Comparison of ENCODE assay signal across 24 cellular contexts in genomic region chr12:114504311-114504710, GRCh38.
"Had no signal": no experiment of that assay in that cellular context is flagged by ENCODE, and none has a peak within 500 bp of the region (broad histone marks: within the 10 kb centered on the region; RNA-seq: fewer than 3 reads in every experiment).

No MANE protein-coding gene starts in this region.

- H3K27ac Mint-ChIP-seq: activated CD4-positive, alpha-beta T cell treated with anti-CD3 and anti-CD28 coated beads for 36 hours; activated naive CD4-positive, alpha-beta T cell treated with anti-CD3 and anti-CD28 coated beads, Interleukin-2, amount 50 U/mL, for 72 hours; activated T-cell treated with anti-CD3 and anti-CD28 coated beads, Interleukin-2, amount 50 U/mL, for 72 hours; endodermal cell; nephron progenitor cell; progenitor cell of endocrine pancreas had no signal

- H3K36me3 ChIP-seq: breast epithelium, gastrocnemius medialis, neutrophil, right lobe of liver, thoracic aorta had no signal

- H3K4me1 ChIP-seq: breast epithelium, gastrocnemius medialis, right lobe of liver had no signal

- H3K4me3 ChIP-seq: breast epithelium, gastrocnemius medialis, right lobe of liver, thoracic aorta had no signal

- DNase-seq: activated CD4-positive, alpha-beta T cell treated with anti-CD3 and anti-CD28 coated beads for 36 hours; activated CD4-positive, CD25-positive, alpha-beta regulatory T cell; activated naive CD4-positive, alpha-beta T cell; activated T-cell treated with anti-CD3 and anti-CD28 coated beads for 4 hours; activated T-cell treated with anti-CD3 and anti-CD28 coated beads, Interleukin-2, amount 50 U/mL, for 72 hours; central memory CD4-positive, alpha-beta T cell; endodermal cell; gastrocnemius medialis; hippocampal formation; left cardiac atrium; left ventricle myocardium superior; mammary epithelial cell; nephron progenitor cell; right lobe of liver; stimulated activated CD4-positive, alpha-beta T cell treated with anti-CD3 and anti-CD28 coated beads, Interleukin-12 subunit alpha, Interleukin-12 subunit beta, amount 100 ng/mL, for 4 hours; stimulated activated CD4-positive, alpha-beta T cell treated with anti-CD3 and anti-CD28 coated beads, Interleukin-4, amount 100 ng/mL, for 1 hour; stimulated activated naive CD8-positive, alpha-beta T cell treated with anti-CD3 and anti-CD28 coated beads, Interleukin-15, Interleukin-2, amounts not matched to agents 100 U/mL and 50 U/mL, for 24 hours; trophoblast cell had no signal

- H3K27ac ChIP-seq: breast epithelium, epithelial cell of prostate, gastrocnemius medialis, neutrophil, right lobe of liver, thoracic aorta had no signal

- H3K36me3 Mint-ChIP-seq: activated naive CD4-positive, alpha-beta T cell treated with anti-CD3 and anti-CD28 coated beads, Interleukin-2, amount 50 U/mL, for 72 hours had no signal

- ATAC-seq: activated CD4-positive, alpha-beta T cell treated with anti-CD3 and anti-CD28 coated beads for 36 hours; activated naive CD4-positive, alpha-beta T cell treated with anti-CD3 and anti-CD28 coated beads, Interleukin-2, amount 50 U/mL, for 72 hours; activated T-cell treated with anti-CD3 and anti-CD28 coated beads, Interleukin-2, amount 50 U/mL, for 72 hours; gastrocnemius medialis; left cardiac atrium; left ventricle myocardium superior; right lobe of liver; stimulated activated naive CD8-positive, alpha-beta T cell treated with anti-CD3 and anti-CD28 coated beads, Interleukin-15, Interleukin-2, amounts not matched to agents 100 U/mL and 50 U/mL, for 24 hours had no signal

- H3K9me3 ChIP-seq: breast epithelium, gastrocnemius medialis, neutrophil, right lobe of liver, thoracic aorta had no signal

- H3K9me3 Mint-ChIP-seq: activated naive CD4-positive, alpha-beta T cell treated with anti-CD3 and anti-CD28 coated beads, Interleukin-2, amount 50 U/mL, for 72 hours; activated T-cell treated with anti-CD3 and anti-CD28 coated beads, Interleukin-2, amount 50 U/mL, for 72 hours; endodermal cell had no signal

- H3K4me3 Mint-ChIP-seq: activated CD4-positive, alpha-beta T cell treated with anti-CD3 and anti-CD28 coated beads for 36 hours; activated T-cell treated with anti-CD3 and anti-CD28 coated beads, Interleukin-2, amount 50 U/mL, for 72 hours; endodermal cell; nephron progenitor cell had no signal
